Comparison of ENCODE assay signal across 13 cellular contexts in genomic region chr16:67674851-67675578, GRCh38. TPM values are rescaled to one million over a fixed set of nuclear protein-coding genes. Genes with fewer than 3 reads are reported as not detected.
DNase-seq lines count a peak whose midpoint lies in the region; ATAC-seq, FAIRE-seq and TF ChIP-seq lines count a peak whose summit lies in the region.
"Had no signal": no experiment of that assay in that cellular context is flagged by ENCODE, and none has a peak within 500 bp of the region (broad histone marks: within the 10 kb centered on the region; RNA-seq: fewer than 3 reads in every experiment).

No MANE protein-coding gene starts in this region.

- no peak for FAIRE-seq in small intestine (lab: Jason Lieb, UNC)
- FAIRE-seq: keratinocyte had no signal

- no peaks in the 10 kb centered on the region for H3K27me3 ChIP-seq in esophagus muscularis mucosa
- no peaks in the 10 kb centered on the region for H3K27me3 ChIP-seq in small intestine (ENCODE audit: control insufficient read depth in 2 of 2, insufficient read depth in 2 of 2, low read length in 2 of 2)

- 84% methylated on average over 7 of the region's 28 CpGs for WGBS in esophagus muscularis mucosa
- 60 to 93% (median 74%) methylated on average over 28 of the region's 28 CpGs for WGBS in small intestine, 3 donors

- H3K36me3 ChIP-seq in esophagus muscularis mucosa, result peaks cover 0 to 14% (median 10%) of the 10 kb centered on the region in 4 donors
- H3K36me3 ChIP-seq in small intestine (ENCODE audit: control insufficient read depth in 2 of 2, insufficient read depth in 2 of 2, low read length in 2 of 2), result no peaks in the 10 kb centered on the region

- no peak for TF ChIP-seq EP300 in esophagus muscularis mucosa (IDR thresholded peaks at IDR 0.05)

- H3K4me1 ChIP-seq in esophagus muscularis mucosa (peaks cover 25 to 44% (median 32%) of the 10 kb centered on the region in 4 donors), small intestine (ENCODE audit: control insufficient read depth in 2 of 2, insufficient read depth in 1 of 2, low read depth in 1 of 2, low read length in 1 of 2) (peaks cover 0 to 3% of the 10 kb centered on the region in 2 donors)

- no peak for TF ChIP-seq POLR2A in esophagus muscularis mucosa (IDR thresholded peaks at IDR 0.05; ENCODE audit: low read depth)

- H3K4me3 ChIP-seq in esophagus muscularis mucosa, result no peak overlapping the region
- no peak overlapping the region for H3K4me3 ChIP-seq in small intestine (ENCODE audit: low read depth in 1 of 2, low read length in 2 of 2)

- H3K9me3 ChIP-seq in esophagus muscularis mucosa (no peaks in the 10 kb centered on the region), small intestine (ENCODE audit: control insufficient read depth, low read depth) (no peaks in the 10 kb centered on the region)

- intact Hi-C loops in esophagus muscularis mucosa (cut with DNase I), result no loop called here

- no peak for ATAC-seq in GM18858 (IDR thresholded peaks at IDR 0.05; ENCODE audit: unreplicated experiment)

- H3K27ac ChIP-seq in esophagus muscularis mucosa (replicated peaks in 1 of 4) (peak overlapping the region; percentile 44 to 80 (median 64)), small intestine (ENCODE audit: low read depth in 1 of 2, low read length in 1 of 2) (peak overlapping the region in 1 of 2 donors; percentile 72)

- TF ChIP-seq CTCF in esophagus muscularis mucosa (IDR thresholded peaks at IDR 0.05), result no peak

- DNase-seq in COR-L47 (lab: John Stamatoyannopoulos, UW) (peak; percentile 57), NCI-H510A treated with DMSO at 0.1 percent for 48 hours (lab: John Stamatoyannopoulos, UW) (peak; percentile 37), esophagus muscularis mucosa (ENCODE audit: extremely low spot score) (no peak), small intestine (peak; percentile 74), medulla oblongata (ENCODE audit: extremely low spot score) (no peak), activated gamma-delta T cell (lab: John Stamatoyannopoulos, UW) (no peak)
- DNase-seq in activated CD4-positive, alpha-beta T cell treated with anti-CD3 and anti-CD28 coated beads, Interleukin-2, amount 50 U/mL, for 48 hours, result no peak
- DNase-seq: activated CD4-positive, alpha-beta memory T cell treated with anti-CD3 and anti-CD28 coated beads, Interleukin-2, amount 10 ng/mL, durations not matched to agents 7 days and 5 days; activated naive CD4-positive, alpha-beta T cell; cerebellar nuclear complex; T-helper 9 cell had no signal

RNA-seq across cellular contexts. Expression of gene C16orf86, which starts 8.4 kb away (rescaled TPM):
- 10 to 100 TPM in 2 of 4 donors, 1 to 10 TPM in 2; 5.1 to 15.6 (median 9.1) TPM for total RNA-seq in esophagus muscularis mucosa
- 1 to 10 TPM in 2 of 3 donors, not detected in 1; 1.9 to 3.2 TPM for polyA plus RNA-seq in small intestine

RNA-seq across cellular contexts. Expression of gene ENKD1, which starts 8.5 kb away (rescaled TPM):
- 10 to 100 TPM; 24.5 to 47.3 (median 35.6) TPM for total RNA-seq in esophagus muscularis mucosa
- polyA plus RNA-seq in small intestine, result 10 to 100 TPM in 2 of 3 donors, 1 to 10 TPM in 1; 4.1 to 13.2 (median 13.0) TPM

RNA-seq across cellular contexts. Expression of gene PARD6A, which starts 14.3 kb away (rescaled TPM):
- 10 to 100 TPM; 11.3 to 22.8 (median 16.0) TPM for total RNA-seq in esophagus muscularis mucosa
- polyA plus RNA-seq in small intestine, result 1 to 10 TPM; 2.5 to 6.8 (median 3.0) TPM

RNA-seq across cellular contexts. Expression of gene ACD, which starts 15.0 kb away (rescaled TPM):
- total RNA-seq in esophagus muscularis mucosa, result 10 to 100 TPM; 22.0 to 31.6 (median 29.3) TPM
- 10 to 100 TPM in 2 of 3 donors, 1 to 10 TPM in 1; 7.2 to 15.2 (median 12.2) TPM for polyA plus RNA-seq in small intestine

RNA-seq across cellular contexts. Expression of gene CARMIL2, which starts 30.1 kb away (rescaled TPM):
- total RNA-seq in esophagus muscularis mucosa, result 1 to 10 TPM in 1 of 4 donors, under 1 TPM in 3; 0.52 to 1.2 (median 0.76) TPM
- 1 to 10 TPM; 2.2 to 7.6 (median 3.7) TPM for polyA plus RNA-seq in small intestine
- polyA plus RNA-seq: keratinocyte had no signal

Comparison
In these comparisons a context has a peak if more than half of its experiments do, and no peak if none do; other contexts are left out.
1. DNase-seq: peak in COR-L47 (single experiment), NCI-H510A treated with DMSO at 0.1 percent for 48 hours (single experiment) and small intestine (single experiment); none in esophagus muscularis mucosa (single experiment), medulla oblongata (single experiment), activated gamma-delta T cell (single experiment) and activated CD4-positive, alpha-beta T cell treated with anti-CD3 and anti-CD28 coated beads, Interleukin-2, amount 50 U/mL, for 48 hours (0 of 2).